In the genomic region with DNA sequence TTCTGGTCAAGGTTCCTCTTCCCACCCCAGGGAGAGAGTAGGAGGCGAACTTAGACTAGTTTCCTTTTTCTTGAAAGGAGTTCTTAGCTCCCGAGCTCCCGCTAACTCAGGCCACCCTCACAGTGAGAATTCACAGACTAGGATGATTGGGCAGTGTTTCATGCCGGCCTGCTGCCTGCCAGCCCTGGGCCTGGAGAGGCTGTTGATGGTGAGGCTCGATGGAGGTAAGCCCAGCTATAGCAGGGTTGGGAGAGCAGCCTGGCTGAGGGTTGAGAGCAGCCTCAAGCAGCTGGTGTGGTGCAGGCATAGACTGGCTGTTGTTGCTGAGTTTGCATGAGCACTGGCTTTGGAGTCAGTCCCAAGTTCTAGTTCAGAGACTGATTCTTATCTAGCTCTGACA, we compare ENCODE assay signal across 24 cellular contexts.
"Had no signal": no experiment of that assay in that cellular context is flagged by ENCODE, and none has a peak within 500 bp of the region (broad histone marks: within the 10 kb centered on the region; RNA-seq: fewer than 3 reads in every experiment).

No MANE protein-coding gene starts in this region.

- H3K4me1 ChIP-seq: adrenal gland, body of pancreas, left ventricle myocardium inferior, uterus had no signal

- H3K9me3 ChIP-seq: adrenal gland, body of pancreas, neutrophil, ovary, thoracic aorta, uterus had no signal

- H3K36me3 ChIP-seq: adrenal gland, cardiac muscle cell, left ventricle myocardium inferior, neutrophil, ovary, thoracic aorta, uterus had no signal

- H3K4me3 ChIP-seq: adrenal gland, body of pancreas, cardiac muscle cell, left ventricle myocardium inferior, lung, ovary, skin epidermis, thoracic aorta, uterus had no signal

- H3K27me3 ChIP-seq: adrenal gland, body of pancreas, cardiac muscle cell, neutrophil, ovary, uterus had no signal

- H3K27ac ChIP-seq: adrenal gland, body of pancreas, cardiac muscle cell, left ventricle myocardium inferior, neutrophil, ovary, skin epidermis, thoracic aorta, uterus, VCaP had no signal

- DNase-seq: activated CD4-positive, alpha-beta memory T cell treated with anti-CD3 and anti-CD28 coated beads for 36 hours; activated CD4-positive, alpha-beta T cell treated with anti-CD3 and anti-CD28 coated beads for 4 hours; activated CD8-positive, alpha-beta memory T cell treated with anti-CD3 and anti-CD28 coated beads, Interleukin-2, amount 10 ng/mL, durations not matched to agents 7 days and 5 days; activated naive CD4-positive, alpha-beta T cell treated with anti-CD3 and anti-CD28 coated beads for 36 hours; activated naive CD8-positive, alpha-beta T cell treated with anti-CD3 and anti-CD28 coated beads for 36 hours; activated T-cell treated with anti-CD3 and anti-CD28 coated beads for 4 hours; activated T-cell treated with anti-CD3 and anti-CD28 coated beads, Interleukin-2, amount 50 U/mL, for 72 hours; body of pancreas; cortex of kidney; left ventricle myocardium inferior; nephron progenitor cell; ovary; stimulated activated CD4-positive, alpha-beta T cell treated with anti-CD3 and anti-CD28 coated beads, Interleukin-4, amount 100 ng/mL, for 24 hours; SW 1271; T-helper 9 cell; trophoblast cell; uterus had no signal
